Comparison of ENCODE assay signal across 24 cellular contexts in genomic region chr17:6094926-6095325, GRCh38. TPM values are rescaled to one million over a fixed set of nuclear protein-coding genes. Genes with fewer than 3 reads are reported as not detected.
"Had no signal": no experiment of that assay in that cellular context is flagged by ENCODE, and none has a peak within 500 bp of the region (broad histone marks: within the 10 kb centered on the region; RNA-seq: fewer than 3 reads in every experiment).

No MANE protein-coding gene starts in this region.

- DNase-seq: hypothalamus; immature natural killer cell; left ventricle myocardium inferior; midbrain; naive thymus-derived CD4-positive, alpha-beta T cell; ovary; stimulated activated CD4-positive, alpha-beta T cell treated with anti-CD3 and anti-CD28 coated beads, Interleukin-12 subunit alpha, Interleukin-12 subunit beta, amount 100 ng/mL, for 4 hours; stimulated activated CD4-positive, alpha-beta T cell treated with anti-CD3 and anti-CD28 coated beads, Interleukin-15, amount 100 ng/mL, for 24 hours; stimulated activated CD4-positive, alpha-beta T cell treated with anti-CD3 and anti-CD28 coated beads, Interleukin-4, amount 100 ng/mL, for 24 hours; stimulated activated naive CD4-positive, alpha-beta T cell; trophoblast cell had no signal

- H3K27ac ChIP-seq: left ventricle myocardium inferior, ovary, right atrium auricular region, right lobe of liver, suprapubic skin, thoracic aorta, tibial artery, vagina had no signal

- H3K27me3 ChIP-seq: ovary, right atrium auricular region, right lobe of liver, tibial artery, vagina had no signal

- H3K36me3 Mint-ChIP-seq: immature natural killer cell; memory B cell; naive thymus-derived CD4-positive, alpha-beta T cell; natural killer cell treated with Interleukin-12 subunit alpha and Interleukin-12 subunit beta and Interleukin-15 and Interleukin-18, amount 100 ng/mL, for 72 hours; stimulated activated effector memory CD8-positive, alpha-beta T cell treated with anti-CD3 and anti-CD28 coated beads, Interleukin-12 subunit alpha, Interleukin-12 subunit beta, amount 100 ng/mL, for 72 hours had no signal

- H3K4me1 Mint-ChIP-seq: immature natural killer cell; memory B cell; naive thymus-derived CD4-positive, alpha-beta T cell; stimulated activated effector memory CD8-positive, alpha-beta T cell treated with anti-CD3 and anti-CD28 coated beads, Interleukin-12 subunit alpha, Interleukin-12 subunit beta, amount 100 ng/mL, for 72 hours had no signal

- ATAC-seq: mucosa of descending colon; naive thymus-derived CD4-positive, alpha-beta T cell; natural killer cell treated with Interleukin-12 subunit alpha and Interleukin-12 subunit beta and Interleukin-15 and Interleukin-18, amount 100 ng/mL, for 72 hours; right lobe of liver; stimulated activated effector memory CD8-positive, alpha-beta T cell treated with anti-CD3 and anti-CD28 coated beads, Interleukin-12 subunit alpha, Interleukin-12 subunit beta, amount 100 ng/mL, for 72 hours had no signal

- H3K4me3 ChIP-seq: left ventricle myocardium inferior, mucosa of descending colon, ovary, right atrium auricular region, right lobe of liver, smooth muscle cell, suprapubic skin, thoracic aorta, tibial artery, vagina had no signal

- H3K9me3 ChIP-seq: left ventricle myocardium inferior, mucosa of descending colon, ovary, right atrium auricular region, right lobe of liver, suprapubic skin, thoracic aorta, tibial artery, vagina had no signal

- H3K36me3 ChIP-seq: left ventricle myocardium inferior, ovary, right atrium auricular region, right lobe of liver, suprapubic skin, thoracic aorta, vagina had no signal

- H3K27ac Mint-ChIP-seq: immature natural killer cell; memory B cell; naive thymus-derived CD4-positive, alpha-beta T cell; natural killer cell treated with Interleukin-12 subunit alpha and Interleukin-12 subunit beta and Interleukin-15 and Interleukin-18, amount 100 ng/mL, for 72 hours; progenitor cell of endocrine pancreas; stimulated activated effector memory CD8-positive, alpha-beta T cell treated with anti-CD3 and anti-CD28 coated beads, Interleukin-12 subunit alpha, Interleukin-12 subunit beta, amount 100 ng/mL, for 72 hours; stimulated activated naive CD8-positive, alpha-beta T cell treated with anti-CD3 and anti-CD28 coated beads, Interleukin-15, Interleukin-2, amounts not matched to agents 100 ng/mL and 50 ng/mL, for 24 hours had no signal

- H3K4me1 ChIP-seq: right lobe of liver, suprapubic skin, tibial artery, vagina had no signal

- H3K4me3 Mint-ChIP-seq: immature natural killer cell; memory B cell; naive thymus-derived CD4-positive, alpha-beta T cell; natural killer cell treated with Interleukin-12 subunit alpha and Interleukin-12 subunit beta and Interleukin-15 and Interleukin-18, amount 100 ng/mL, for 72 hours; stimulated activated effector memory CD8-positive, alpha-beta T cell treated with anti-CD3 and anti-CD28 coated beads, Interleukin-12 subunit alpha, Interleukin-12 subunit beta, amount 100 ng/mL, for 72 hours; stimulated activated naive CD8-positive, alpha-beta T cell treated with anti-CD3 and anti-CD28 coated beads, Interleukin-15, Interleukin-2, amounts not matched to agents 100 ng/mL and 50 ng/mL, for 24 hours had no signal

- H3K9me3 Mint-ChIP-seq: memory B cell; naive thymus-derived CD4-positive, alpha-beta T cell; natural killer cell treated with Interleukin-12 subunit alpha and Interleukin-12 subunit beta and Interleukin-15 and Interleukin-18, amount 100 ng/mL, for 72 hours; stimulated activated effector memory CD8-positive, alpha-beta T cell treated with anti-CD3 and anti-CD28 coated beads, Interleukin-12 subunit alpha, Interleukin-12 subunit beta, amount 100 ng/mL, for 72 hours; stimulated activated naive CD8-positive, alpha-beta T cell treated with anti-CD3 and anti-CD28 coated beads, Interleukin-15, Interleukin-2, amounts not matched to agents 100 ng/mL and 50 ng/mL, for 24 hours had no signal

- H3K27me3 Mint-ChIP-seq: natural killer cell treated with Interleukin-12 subunit alpha and Interleukin-12 subunit beta and Interleukin-15 and Interleukin-18, amount 100 ng/mL, for 72 hours had no signal

RNA-seq across cellular contexts. Expression of gene WSCD1, which starts 24.7 kb away (rescaled TPM):
- polyA plus RNA-seq: naive thymus-derived CD4-positive, alpha-beta T cell had no signal
